8 cellular contexts compared by ENCODE assay signal in the genomic region with DNA sequence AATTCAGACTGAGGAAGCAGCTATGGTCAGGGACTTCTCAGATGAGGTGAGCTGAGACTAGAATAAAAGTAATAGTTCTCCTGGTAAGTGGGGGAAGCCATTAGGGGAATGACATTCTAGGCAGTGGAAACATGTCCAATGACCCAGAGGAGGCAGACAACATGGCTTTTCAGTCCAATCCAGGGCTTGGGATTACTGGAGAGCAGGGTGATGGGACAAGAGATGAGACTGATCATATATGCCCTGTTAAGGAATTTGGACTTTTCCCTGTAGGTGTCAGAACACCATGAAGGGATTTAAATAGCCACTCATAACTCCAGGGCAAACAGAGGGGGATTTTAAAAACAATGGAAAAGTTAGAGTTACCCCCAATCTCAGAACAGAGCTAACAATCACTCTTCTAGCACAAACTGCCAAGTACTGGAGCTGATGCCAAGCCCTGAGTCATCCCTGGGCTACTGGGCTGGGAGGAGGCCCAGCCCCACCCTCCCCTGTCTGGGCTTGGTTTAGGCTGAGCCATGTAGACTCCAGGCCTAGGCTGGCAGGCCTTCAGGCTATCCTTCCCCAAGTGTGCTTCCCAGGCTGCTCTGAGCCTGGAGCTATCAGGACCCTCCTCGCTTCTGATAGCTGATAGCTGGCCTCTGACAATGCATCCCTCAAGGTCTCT. TPM values are rescaled to one million over a fixed set of nuclear protein-coding genes. Genes with fewer than 3 reads are reported as not detected.
DNase-seq lines count a peak whose midpoint lies in the region; ATAC-seq and TF ChIP-seq lines count a peak whose summit lies in the region.

No MANE protein-coding gene starts in this region.

- TF ChIP-seq CTCF in coronary artery (IDR thresholded peaks at IDR 0.05) = no peak
- TF ChIP-seq CTCF in progenitor cell of endocrine pancreas (IDR thresholded peaks at IDR 0.05; ENCODE audit: unreplicated experiment) = no peak

- H3K36me3 Mint-ChIP-seq in progenitor cell of endocrine pancreas (ENCODE audit: insufficient read depth) = no peaks in the 10 kb centered on the region

- peaks cover 3 to 5% of the 10 kb centered on the region in 2 donors for H3K4me1 ChIP-seq in aorta (ENCODE audit: control insufficient read depth in 1 of 2, insufficient read depth in 2 of 2, low read length in 2 of 2)

- H3K4me3 ChIP-seq in coronary artery = no peak overlapping the region
- no peak overlapping the region for H3K4me3 ChIP-seq in aorta (ENCODE audit: low read length in 2 of 2)

- H3K27me3 ChIP-seq in aorta (ENCODE audit: control insufficient read depth in 1 of 2, insufficient read depth in 2 of 2, low read length in 1 of 2) = no peaks in the 10 kb centered on the region

- H3K27ac Mint-ChIP-seq in progenitor cell of endocrine pancreas = no peak overlapping the region

- H3K27me3 Mint-ChIP-seq in progenitor cell of endocrine pancreas = no peaks in the 10 kb centered on the region

- H3K4me3 Mint-ChIP-seq in progenitor cell of endocrine pancreas (ENCODE audit: low read depth) = no peak overlapping the region

- peak overlapping the region; percentile 75 to 85 for H3K27ac ChIP-seq in coronary artery
- peak overlapping the region; percentile 67 to 83 for H3K27ac ChIP-seq in aorta (ENCODE audit: low read depth in 1 of 2, low read length in 2 of 2)

- DNase-seq in AG20443 (ENCODE audit: low spot score) = peak; percentile 90
- peak; percentile 45 for DNase-seq in MV-4-11 (lab: John Stamatoyannopoulos, UW)
- DNase-seq in coronary artery (ENCODE audit: low spot score) = peak; percentile 90
- peak; percentile 91 for DNase-seq in mesenteric fat pad (ENCODE audit: low spot score)
- DNase-seq in aorta = peak; percentile 93 to 95
- no peak for DNase-seq in progenitor cell of endocrine pancreas (ENCODE audit: low spot score, unreplicated experiment)

- peaks cover 7% of the 10 kb centered on the region for H3K9me3 Mint-ChIP-seq in progenitor cell of endocrine pancreas (ENCODE audit: low read depth)

- no peaks in the 10 kb centered on the region for H3K4me1 Mint-ChIP-seq in progenitor cell of endocrine pancreas (ENCODE audit: low read depth)

- intact Hi-C loops in aorta (cut with DNase I) = no loop called here

- no peaks in the 10 kb centered on the region for H3K9me3 ChIP-seq in aorta (ENCODE audit: control insufficient read depth, low read length)

- no peaks in the 10 kb centered on the region for H3K36me3 ChIP-seq in aorta (ENCODE audit: control insufficient read depth in 1 of 2, insufficient read depth in 2 of 2, low read length in 1 of 2)

- ATAC-seq in aorta (ENCODE audit: low FRiP score) (peak; percentile 94), HG03039 (IDR thresholded peaks at IDR 0.05; ENCODE audit: unreplicated experiment) (no peak), HG03095 (IDR thresholded peaks at IDR 0.05; ENCODE audit: unreplicated experiment) (no peak)

- 5 to 22% methylated on average over 1 of the region's 1 CpG for WGBS in aorta, 2 donors

RNA-seq across cellular contexts. Expression of gene MSN, which starts 22.7 kb away (rescaled TPM):
- total RNA-seq in mesenteric fat pad = 296 TPM
- total RNA-seq in aorta = 100 to 1,000 TPM; 374 to 532 TPM
- 100 to 1,000 TPM; 128 to 160 TPM for polyA plus RNA-seq in aorta
- 28.8 and 34.0 TPM in 2 replicates for total RNA-seq in progenitor cell of endocrine pancreas
